In genomic region chr3:125053304-125053699, GRCh38 we compare ENCODE assay signal across 10 cellular contexts. TPM values are rescaled to one million over a fixed set of nuclear protein-coding genes. Genes with fewer than 3 reads are reported as not detected.
DNase-seq lines count a peak whose midpoint lies in the region; ATAC-seq, FAIRE-seq and TF ChIP-seq lines count a peak whose summit lies in the region.
"Had no signal": no experiment of that assay in that cellular context is flagged by ENCODE, and none has a peak within 500 bp of the region (broad histone marks: within the 10 kb centered on the region; RNA-seq: fewer than 3 reads in every experiment).

No MANE protein-coding gene starts in this region.

- H3K4me1 ChIP-seq in small intestine (ENCODE audit: control insufficient read depth in 2 of 2, insufficient read depth in 1 of 2, low read depth in 1 of 2, low read length in 1 of 2), result peaks cover 0 to 4% of the 10 kb centered on the region in 2 donors

- H3K36me3 ChIP-seq in small intestine (ENCODE audit: control insufficient read depth in 2 of 2, insufficient read depth in 2 of 2, low read length in 2 of 2), result no peaks in the 10 kb centered on the region

- DNase-seq in GM12864 (ENCODE audit: low read depth), result no peak
- DNase-seq in foreskin fibroblast, result no peak
- no peak for DNase-seq in small intestine
- no peak for DNase-seq in NCI-H2227 (lab: John Stamatoyannopoulos, UW; ENCODE audit: unreplicated experiment)
- no peak for DNase-seq in CD1c-positive myeloid dendritic cell (ENCODE audit: extremely low spot score)
- DNase-seq: activated naive CD4-positive, alpha-beta T cell treated with Interleukin-2 at 50 U/mL for 16 hours; SIG-M5; stimulated activated CD4-positive, alpha-beta T cell treated with anti-CD3 and anti-CD28 coated beads, Interleukin-4, amount 100 ng/mL, for 4 hours had no signal

- WGBS in small intestine, 3 donors, result 89 to 95% (median 90%) methylated on average over 2 of the region's 2 CpGs

- peak overlapping the region; percentile 9 to 83 for H3K27ac ChIP-seq in small intestine (ENCODE audit: low read depth in 1 of 2, low read length in 1 of 2)

- TF ChIP-seq CTCF in GM12864 (IDR thresholded peaks at IDR 0.05; ENCODE audit: low read depth, low read length, missing control alignments) (no peak), WI38 (IDR thresholded peaks at IDR 0.05; ENCODE audit: low read depth, low read length) (no peak), foreskin fibroblast (IDR thresholded peaks at IDR 0.05; ENCODE audit: low read depth, low read length) (no peak)

- no peaks in the 10 kb centered on the region for H3K27me3 ChIP-seq in small intestine (ENCODE audit: control insufficient read depth in 2 of 2, insufficient read depth in 2 of 2, low read length in 2 of 2)

- H3K4me3 ChIP-seq in GM12864 (ENCODE audit: low read depth, low read length), result peak overlapping the region; percentile 81
- peak overlapping the region; percentile 92 for H3K4me3 ChIP-seq in WI38 (ENCODE audit: low read depth, low read length)
- peak overlapping the region; percentile 70 to 87 for H3K4me3 ChIP-seq in foreskin fibroblast (ENCODE audit: low read depth in 1 of 2, low read length in 2 of 2)
- no peak overlapping the region for H3K4me3 ChIP-seq in small intestine (ENCODE audit: low read depth in 1 of 2, low read length in 2 of 2)

- H3K9me3 ChIP-seq in small intestine (ENCODE audit: control insufficient read depth, low read depth), result no peaks in the 10 kb centered on the region

- no peak for ATAC-seq in HG02759 (IDR thresholded peaks at IDR 0.05; ENCODE audit: unreplicated experiment)

- no peak for FAIRE-seq in small intestine (lab: Jason Lieb, UNC)

RNA-seq across cellular contexts. Expression of gene HEG1, which starts 2.5 kb away (rescaled TPM):
- polyA plus RNA-seq in small intestine, result 10 to 100 TPM in 1 of 3 donors, under 1 TPM in 2; 0.27 to 16.6 (median 0.45) TPM

Comparison
In these comparisons a context has a peak if more than half of its experiments do, and no peak if none do; other contexts are left out.
1. H3K4me3 ChIP-seq: peak in GM12864 (single experiment), WI38 (single experiment) and foreskin fibroblast (2 of 2); none in small intestine (0 of 2).